ENCODE assay signal across 13 cellular contexts in genomic region chr16:1153480-1154160, GRCh38. TPM values are rescaled to one million over a fixed set of nuclear protein-coding genes. Genes with fewer than 3 reads are reported as not detected.
DNase-seq lines count a peak whose midpoint lies in the region; ATAC-seq, FAIRE-seq and TF ChIP-seq lines count a peak whose summit lies in the region.
"Had no signal": no experiment of that assay in that cellular context is flagged by ENCODE, and none has a peak within 500 bp of the region (broad histone marks: within the 10 kb centered on the region; RNA-seq: fewer than 3 reads in every experiment).

No MANE protein-coding gene starts in this region.

- no peaks in the 10 kb centered on the region for H3K36me3 Mint-ChIP-seq in WTC11

- H3K4me1 Mint-ChIP-seq in WTC11 = peaks cover 10% of the 10 kb centered on the region; the same call in 1 of the 2 replicates

- no peak overlapping the region for H3K27ac Mint-ChIP-seq in WTC11
- H3K27ac Mint-ChIP-seq: T-helper 2 cell treated with Interferon-gamma antibody and Interleukin-4, amounts not matched to agents 5 μg/mL and 100 μg/mL, for 36 hours had no signal

- H3K9me3 ChIP-seq in iPS-18c (ENCODE audit: control insufficient read depth, insufficient read depth, low read length) (peaks cover 2% of the 10 kb centered on the region), suprapubic skin (no peaks in the 10 kb centered on the region)

- peak; percentile 2 for DNase-seq in NCI-H345 (lab: John Stamatoyannopoulos, UW)
- DNase-seq in NCI-H345 treated with DMSO at 0.1 percent for 48 hours (lab: John Stamatoyannopoulos, UW; ENCODE audit: unreplicated experiment) = no peak
- no peak for DNase-seq in WTC11 (ENCODE audit: low spot score)
- no peak for DNase-seq in suprapubic skin (ENCODE audit: low spot score in 2 of 2)
- DNase-seq in occipital lobe (lab: John Stamatoyannopoulos, UW) = no peak
- no peak for DNase-seq in D341Med (ENCODE audit: low spot score)
- no peak for DNase-seq in GM19239 (ENCODE audit: insufficient read length, low spot score)
- DNase-seq: NCI-H187, PC-9 had no signal

- no peak for TF ChIP-seq POLR2A in suprapubic skin (IDR thresholded peaks at IDR 0.05)

- H3K27me3 ChIP-seq in suprapubic skin = peaks cover 82% of the 10 kb centered on the region

- no peak overlapping the region for H3K4me3 Mint-ChIP-seq in WTC11
- H3K4me3 Mint-ChIP-seq: T-helper 2 cell treated with Interferon-gamma antibody and Interleukin-4, amounts not matched to agents 5 μg/mL and 100 μg/mL, for 36 hours had no signal

- H3K4me1 ChIP-seq in suprapubic skin = peaks cover 22% of the 10 kb centered on the region

- peak overlapping the region; percentile 64 for H3K4me3 ChIP-seq in iPS-18c (ENCODE audit: insufficient read depth, low read depth, low read length)
- H3K4me3 ChIP-seq in suprapubic skin = peak overlapping the region; percentile 43
- H3K4me3 ChIP-seq: PC-9 had no signal

- no peaks in the 10 kb centered on the region for H3K36me3 ChIP-seq in suprapubic skin

- ATAC-seq in WTC11 = no peak

- no CpG with 5 or more reads among the region's 94 CpGs for WGBS in suprapubic skin

- no peak overlapping the region for H3K27ac ChIP-seq in suprapubic skin
- H3K27ac ChIP-seq: PC-9 had no signal

- no peaks in the 10 kb centered on the region for H3K9me3 Mint-ChIP-seq in WTC11
- H3K9me3 Mint-ChIP-seq: T-helper 2 cell treated with Interferon-gamma antibody and Interleukin-4, amounts not matched to agents 5 μg/mL and 100 μg/mL, for 36 hours had no signal

- CTCF ChIA-PET in WTC11 (lab: Charles Lee) = no interaction called here

- TF ChIP-seq CTCF in WTC11 (IDR thresholded peaks at IDR 0.05) = no peak
- TF ChIP-seq CTCF in suprapubic skin (IDR thresholded peaks at IDR 0.05) = no peak

- POLR2A ChIA-PET in WTC11 (lab: Charles Lee) = interaction anchor here (0.6 kb wide), 1 partner anchor 140 kb away, joined by 3 read pairs; no protein-coding TSS in a partner anchor

- H3K27me3 Mint-ChIP-seq in WTC11 (ENCODE audit: low read depth) = no peaks in the 10 kb centered on the region

- no peak for FAIRE-seq in GM19239 (lab: Jason Lieb, UNC)
- FAIRE-seq: HepG2 had no signal

- TF ChIP-seq EP300 in suprapubic skin (IDR thresholded peaks at IDR 0.05) = no peak

TF ChIP-seq in WTC11, 78 proteins besides CTCF, POLR2A, EP300 and RAD21:
- no peak for TF ChIP-seq ZSCAN18 (CRISPR knock-in tag; IDR thresholded peaks at IDR 0.05)
- TF ChIP-seq NR1H2 (CRISPR knock-in tag; IDR thresholded peaks at IDR 0.05) = no peak
- no peak for TF ChIP-seq RELA (CRISPR knock-in tag; IDR thresholded peaks at IDR 0.05; ENCODE audit: borderline replicate concordance)
- TF ChIP-seq ZNF671 (CRISPR knock-in tag; IDR thresholded peaks at IDR 0.05) = no peak
- TF ChIP-seq, protein P1, sequence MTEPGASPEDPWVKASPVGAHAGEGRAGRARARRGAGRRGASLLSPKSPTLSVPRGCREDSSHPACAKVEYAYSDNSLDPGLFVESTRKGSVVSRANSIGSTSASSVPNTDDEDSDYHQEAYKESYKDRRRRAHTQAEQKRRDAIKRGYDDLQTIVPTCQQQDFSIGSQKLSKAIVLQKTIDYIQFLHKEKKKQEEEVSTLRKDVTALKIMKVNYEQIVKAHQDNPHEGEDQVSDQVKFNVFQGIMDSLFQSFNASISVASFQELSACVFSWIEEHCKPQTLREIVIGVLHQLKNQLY (CRISPR knock-in tag; IDR thresholded peaks at IDR 0.05) = no peak
- no peak for TF ChIP-seq ATF1 (CRISPR knock-in tag; IDR thresholded peaks at IDR 0.05)
- TF ChIP-seq ZNF423 (CRISPR knock-in tag; IDR thresholded peaks at IDR 0.05) = 0 out of 2 replicates have a peak, but pooled peaks have one; percentile 41

RNA-seq across cellular contexts. Expression of gene CACNA1H, which starts 0.7 kb away (rescaled TPM):
- total RNA-seq in WTC11 (2021) (38.0 to 46.9 TPM (median 46.4 TPM) in 3 replicates), suprapubic skin (100 to 1,000 TPM in 1 of 4 donors, 10 to 100 TPM in 3; 19.4 to 167 (median 38.4) TPM), occipital lobe (15.4 TPM)
- total RNA-seq: PC-9 had no signal

RNA-seq across cellular contexts. Expression of gene C1QTNF8, which starts 57.6 kb away (rescaled TPM):
- total RNA-seq in WTC11 (2021) (0.13 to 0.16 TPM in 2 of 3 replicates, not detected in the other), suprapubic skin (not detected), occipital lobe (not detected)
- total RNA-seq: PC-9, posterior vena cava had no signal
